In genomic region chr5:78758169-78758839, GRCh38 we compare ENCODE assay signal across 10 cellular contexts.
DNase-seq lines count a peak whose midpoint lies in the region; ATAC-seq, FAIRE-seq and TF ChIP-seq lines count a peak whose summit lies in the region.
"Had no signal": no experiment of that assay in that cellular context is flagged by ENCODE, and none has a peak within 500 bp of the region (broad histone marks: within the 10 kb centered on the region; RNA-seq: fewer than 3 reads in every experiment).

No MANE protein-coding gene starts in this region.

- no peaks in the 10 kb centered on the region for H3K9me3 ChIP-seq in prostate gland

- intact Hi-C loops in prostate gland (cut with DNase I) = no loop called here

- no peak overlapping the region for H3K4me3 Mint-ChIP-seq in memory B cell
- H3K4me3 Mint-ChIP-seq: central memory CD8-positive, alpha-beta T cell had no signal

- DNase-seq in memory B cell (ENCODE audit: low spot score in 2 of 2) (no peak), urothelium cell line (ENCODE audit: low spot score) (no peak), OCI-M2 (lab: John Stamatoyannopoulos, UW; ENCODE audit: unreplicated experiment) (no peak), RWPE1 (ENCODE audit: low spot score) (no peak), prostate gland (ENCODE audit: low spot score) (no peak)
- DNase-seq: left colon had no signal

- WGBS in prostate gland = 86% methylated on average over 2 of the region's 2 CpGs

- H3K4me1 ChIP-seq in prostate gland (replicated peaks) = no peaks in the 10 kb centered on the region

- H3K36me3 ChIP-seq in prostate gland = no peaks in the 10 kb centered on the region

- ATAC-seq in GM18867 (IDR thresholded peaks at IDR 0.05; ENCODE audit: unreplicated experiment) = peak; percentile 77
- ATAC-seq in GM21619 (IDR thresholded peaks at IDR 0.05; ENCODE audit: unreplicated experiment) = peak; percentile 61
- peak; percentile 71 for ATAC-seq in HG03520 (IDR thresholded peaks at IDR 0.05; ENCODE audit: unreplicated experiment)
- peak; percentile 54 for ATAC-seq in memory B cell (ENCODE audit: low read depth)
- ATAC-seq: left colon had no signal

- H3K4me3 ChIP-seq in prostate gland = no peak overlapping the region

- CTCF ChIA-PET in RWPE1 (lab: Yijun Ruan, JAX) = interaction anchor here (0.6 kb wide), 1 partner anchor 229 kb away, joined by 3 read pairs; no protein-coding TSS in a partner anchor

- TF ChIP-seq POLR2A in prostate gland (IDR thresholded peaks at IDR 0.05) = no peak

- H3K27me3 ChIP-seq in prostate gland (replicated peaks; ENCODE audit: insufficient read depth) = no peaks in the 10 kb centered on the region

- POLR2A ChIA-PET in RWPE1 (lab: Yijun Ruan, JAX; ENCODE audit: low non-redundant PET) = no interaction called here

- peak overlapping the region; percentile 76 for H3K27ac Mint-ChIP-seq in memory B cell

- H3K27ac ChIP-seq in RWPE1 = no peak overlapping the region
- no peak overlapping the region for H3K27ac ChIP-seq in prostate gland

- peaks cover 10% of the 10 kb centered on the region for H3K36me3 Mint-ChIP-seq in memory B cell

- H3K9me3 Mint-ChIP-seq in memory B cell = peaks cover 6% of the 10 kb centered on the region
- H3K9me3 Mint-ChIP-seq: central memory CD8-positive, alpha-beta T cell had no signal

- no peak for FAIRE-seq in urothelium cell line (lab: Jason Lieb, UNC)

- H3K4me1 Mint-ChIP-seq in memory B cell = peaks cover 45% of the 10 kb centered on the region

- H3K27me3 Mint-ChIP-seq in memory B cell = no peaks in the 10 kb centered on the region

- TF ChIP-seq CTCF in RWPE1 (conservative IDR thresholded peaks at IDR 0.05; ENCODE audit: low read depth) (no peak), prostate gland (IDR thresholded peaks at IDR 0.05) (no peak)
